Comparison of ENCODE assay signal across 1 cellular context in the genomic region with DNA sequence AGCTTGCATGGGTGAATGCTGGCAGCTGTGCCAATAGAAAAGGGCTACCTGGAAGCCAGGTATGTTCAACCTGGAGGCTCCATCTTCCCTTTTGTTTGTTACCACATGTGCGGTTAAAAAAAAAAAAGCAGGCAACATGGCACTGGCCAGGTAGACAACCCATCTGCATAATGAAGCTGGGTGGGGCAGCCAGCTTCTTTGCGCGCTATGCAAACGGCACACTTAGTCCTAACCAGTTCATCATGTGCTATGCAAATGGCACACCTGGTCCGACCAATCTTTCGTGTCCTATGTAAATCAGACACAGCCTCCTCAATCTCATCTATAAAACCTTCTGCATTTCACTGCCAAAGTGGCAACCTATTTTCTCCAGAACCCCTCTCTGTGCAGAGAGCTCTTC.
TF ChIP-seq lines count a peak whose summit lies in the region.

No MANE protein-coding gene starts in this region.

TF ChIP-seq in GM23338, 12 proteins besides CTCF, POLR2A, EP300 and RAD21 (continued from another document):
- TF ChIP-seq, protein P1, sequence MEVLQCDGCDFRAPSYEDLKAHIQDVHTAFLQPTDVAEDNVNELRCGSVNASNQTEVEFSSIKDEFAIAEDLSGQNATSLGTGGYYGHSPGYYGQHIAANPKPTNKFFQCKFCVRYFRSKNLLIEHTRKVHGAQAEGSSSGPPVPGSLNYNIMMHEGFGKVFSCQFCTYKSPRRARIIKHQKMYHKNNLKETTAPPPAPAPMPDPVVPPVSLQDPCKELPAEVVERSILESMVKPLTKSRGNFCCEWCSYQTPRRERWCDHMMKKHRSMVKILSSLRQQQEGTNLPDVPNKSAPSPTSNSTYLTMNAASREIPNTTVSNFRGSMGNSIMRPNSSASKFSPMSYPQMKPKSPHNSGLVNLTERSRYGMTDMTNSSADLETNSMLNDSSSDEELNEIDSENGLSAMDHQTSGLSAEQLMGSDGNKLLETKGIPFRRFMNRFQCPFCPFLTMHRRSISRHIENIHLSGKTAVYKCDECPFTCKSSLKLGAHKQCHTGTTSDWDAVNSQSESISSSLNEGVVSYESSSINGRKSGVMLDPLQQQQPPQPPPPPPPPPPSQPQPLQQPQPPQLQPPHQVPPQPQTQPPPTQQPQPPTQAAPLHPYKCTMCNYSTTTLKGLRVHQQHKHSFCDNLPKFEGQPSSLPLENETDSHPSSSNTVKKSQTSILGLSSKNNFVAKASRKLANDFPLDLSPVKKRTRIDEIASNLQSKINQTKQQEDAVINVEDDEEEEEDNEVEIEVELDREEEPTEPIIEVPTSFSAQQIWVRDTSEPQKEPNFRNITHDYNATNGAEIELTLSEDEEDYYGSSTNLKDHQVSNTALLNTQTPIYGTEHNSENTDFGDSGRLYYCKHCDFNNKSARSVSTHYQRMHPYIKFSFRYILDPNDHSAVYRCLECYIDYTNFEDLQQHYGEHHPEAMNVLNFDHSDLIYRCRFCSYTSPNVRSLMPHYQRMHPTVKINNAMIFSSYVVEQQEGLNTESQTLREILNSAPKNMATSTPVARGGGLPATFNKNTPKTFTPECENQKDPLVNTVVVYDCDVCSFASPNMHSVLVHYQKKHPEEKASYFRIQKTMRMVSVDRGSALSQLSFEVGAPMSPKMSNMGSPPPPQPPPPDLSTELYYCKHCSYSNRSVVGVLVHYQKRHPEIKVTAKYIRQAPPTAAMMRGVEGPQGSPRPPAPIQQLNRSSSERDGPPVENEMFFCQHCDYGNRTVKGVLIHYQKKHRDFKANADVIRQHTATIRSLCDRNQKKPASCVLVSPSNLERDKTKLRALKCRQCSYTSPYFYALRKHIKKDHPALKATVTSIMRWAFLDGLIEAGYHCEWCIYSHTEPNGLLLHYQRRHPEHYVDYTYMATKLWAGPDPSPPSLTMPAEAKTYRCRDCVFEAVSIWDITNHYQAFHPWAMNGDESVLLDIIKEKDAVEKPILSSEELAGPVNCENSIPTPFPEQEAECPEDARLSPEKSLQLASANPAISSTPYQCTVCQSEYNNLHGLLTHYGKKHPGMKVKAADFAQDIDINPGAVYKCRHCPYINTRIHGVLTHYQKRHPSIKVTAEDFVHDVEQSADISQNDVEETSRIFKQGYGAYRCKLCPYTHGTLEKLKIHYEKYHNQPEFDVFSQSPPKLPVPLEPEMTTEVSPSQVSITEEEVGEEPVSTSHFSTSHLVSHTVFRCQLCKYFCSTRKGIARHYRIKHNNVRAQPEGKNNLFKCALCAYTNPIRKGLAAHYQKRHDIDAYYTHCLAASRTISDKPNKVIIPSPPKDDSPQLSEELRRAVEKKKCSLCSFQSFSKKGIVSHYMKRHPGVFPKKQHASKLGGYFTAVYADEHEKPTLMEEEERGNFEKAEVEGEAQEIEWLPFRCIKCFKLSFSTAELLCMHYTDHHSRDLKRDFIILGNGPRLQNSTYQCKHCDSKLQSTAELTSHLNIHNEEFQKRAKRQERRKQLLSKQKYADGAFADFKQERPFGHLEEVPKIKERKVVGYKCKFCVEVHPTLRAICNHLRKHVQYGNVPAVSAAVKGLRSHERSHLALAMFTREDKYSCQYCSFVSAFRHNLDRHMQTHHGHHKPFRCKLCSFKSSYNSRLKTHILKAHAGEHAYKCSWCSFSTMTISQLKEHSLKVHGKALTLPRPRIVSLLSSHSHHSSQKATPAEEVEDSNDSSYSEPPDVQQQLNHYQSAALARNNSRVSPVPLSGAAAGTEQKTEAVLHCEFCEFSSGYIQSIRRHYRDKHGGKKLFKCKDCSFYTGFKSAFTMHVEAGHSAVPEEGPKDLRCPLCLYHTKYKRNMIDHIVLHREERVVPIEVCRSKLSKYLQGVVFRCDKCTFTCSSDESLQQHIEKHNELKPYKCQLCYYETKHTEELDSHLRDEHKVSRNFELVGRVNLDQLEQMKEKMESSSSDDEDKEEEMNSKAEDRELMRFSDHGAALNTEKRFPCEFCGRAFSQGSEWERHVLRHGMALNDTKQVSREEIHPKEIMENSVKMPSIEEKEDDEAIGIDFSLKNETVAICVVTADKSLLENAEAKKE (CRISPR knock-in tag; IDR thresholded peaks at IDR 0.05) = no peak
- TF ChIP-seq NANOG (IDR thresholded peaks at IDR 0.05; ENCODE audit: borderline replicate concordance) (no peak), POLR2AphosphoS5 (IDR thresholded peaks at IDR 0.05; ENCODE audit: low read depth) (no peak), JUNB (IDR thresholded peaks at IDR 0.05; ENCODE audit: unreplicated experiment) (no peak), ZNF114 (CRISPR knock-in tag; IDR thresholded peaks at IDR 0.05) (no peak), ZNF331 (CRISPR knock-in tag; IDR thresholded peaks at IDR 0.05; ENCODE audit: low read depth) (no peak), CREB1 (CRISPR knock-in tag; IDR thresholded peaks at IDR 0.05; ENCODE audit: low read depth) (no peak), STAT1 (IDR thresholded peaks at IDR 0.05; ENCODE audit: unreplicated experiment) (no peak), EZH2phosphoT487 (IDR thresholded peaks at IDR 0.05; ENCODE audit: unreplicated experiment) (no peak)
- TF ChIP-seq, protein P2, sequence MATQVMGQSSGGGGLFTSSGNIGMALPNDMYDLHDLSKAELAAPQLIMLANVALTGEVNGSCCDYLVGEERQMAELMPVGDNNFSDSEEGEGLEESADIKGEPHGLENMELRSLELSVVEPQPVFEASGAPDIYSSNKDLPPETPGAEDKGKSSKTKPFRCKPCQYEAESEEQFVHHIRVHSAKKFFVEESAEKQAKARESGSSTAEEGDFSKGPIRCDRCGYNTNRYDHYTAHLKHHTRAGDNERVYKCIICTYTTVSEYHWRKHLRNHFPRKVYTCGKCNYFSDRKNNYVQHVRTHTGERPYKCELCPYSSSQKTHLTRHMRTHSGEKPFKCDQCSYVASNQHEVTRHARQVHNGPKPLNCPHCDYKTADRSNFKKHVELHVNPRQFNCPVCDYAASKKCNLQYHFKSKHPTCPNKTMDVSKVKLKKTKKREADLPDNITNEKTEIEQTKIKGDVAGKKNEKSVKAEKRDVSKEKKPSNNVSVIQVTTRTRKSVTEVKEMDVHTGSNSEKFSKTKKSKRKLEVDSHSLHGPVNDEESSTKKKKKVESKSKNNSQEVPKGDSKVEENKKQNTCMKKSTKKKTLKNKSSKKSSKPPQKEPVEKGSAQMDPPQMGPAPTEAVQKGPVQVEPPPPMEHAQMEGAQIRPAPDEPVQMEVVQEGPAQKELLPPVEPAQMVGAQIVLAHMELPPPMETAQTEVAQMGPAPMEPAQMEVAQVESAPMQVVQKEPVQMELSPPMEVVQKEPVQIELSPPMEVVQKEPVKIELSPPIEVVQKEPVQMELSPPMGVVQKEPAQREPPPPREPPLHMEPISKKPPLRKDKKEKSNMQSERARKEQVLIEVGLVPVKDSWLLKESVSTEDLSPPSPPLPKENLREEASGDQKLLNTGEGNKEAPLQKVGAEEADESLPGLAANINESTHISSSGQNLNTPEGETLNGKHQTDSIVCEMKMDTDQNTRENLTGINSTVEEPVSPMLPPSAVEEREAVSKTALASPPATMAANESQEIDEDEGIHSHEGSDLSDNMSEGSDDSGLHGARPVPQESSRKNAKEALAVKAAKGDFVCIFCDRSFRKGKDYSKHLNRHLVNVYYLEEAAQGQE (IDR thresholded peaks at IDR 0.05; ENCODE audit: unreplicated experiment) = no peak
TF ChIP-seq in GM23338: peak in this region for 0.
